ENCODE assay signal across 19 cellular contexts in genomic region chr15:78730955-78731354, GRCh38.
DNase-seq lines count a peak whose midpoint lies in the region; ATAC-seq and TF ChIP-seq lines count a peak whose summit lies in the region.
"Had no signal": no experiment of that assay in that cellular context is flagged by ENCODE, and none has a peak within 500 bp of the region (broad histone marks: within the 10 kb centered on the region; RNA-seq: fewer than 3 reads in every experiment).

No MANE protein-coding gene starts in this region.

- POLR2A ChIA-PET in activated CD4-positive, alpha-beta memory T cell treated with anti-CD3 and anti-CD28 coated beads, Interleukin-2, amount 10 ng/mL, durations not matched to agents 7 days and 5 days (lab: Charles Lee): no interaction called here
- POLR2A ChIA-PET in activated CD4-positive, alpha-beta memory T cell treated with anti-CD3 and anti-CD28 coated beads for 36 hours (lab: Charles Lee): no interaction called here

- H3K27ac ChIP-seq in RWPE2 (ENCODE audit: poor library complexity, severe bottlenecking) (no peak overlapping the region), lung (ENCODE audit: low read depth in 1 of 2, low read length in 1 of 2) (no peak overlapping the region)
- H3K27ac ChIP-seq: BLaER1 had no signal

- no peak for ATAC-seq in RWPE2 (ENCODE audit: low read depth)
- no peak for ATAC-seq in lung (ENCODE audit: insufficient read depth, low FRiP score)
- ATAC-seq: HCT116 had no signal

- no peak overlapping the region for H3K27ac Mint-ChIP-seq in activated CD4-positive, alpha-beta memory T cell treated with anti-CD3 and anti-CD28 coated beads, Interleukin-2, amount 10 ng/mL, durations not matched to agents 7 days and 5 days
- H3K27ac Mint-ChIP-seq in activated CD4-positive, alpha-beta memory T cell treated with anti-CD3 and anti-CD28 coated beads for 36 hours: no peak overlapping the region
- H3K27ac Mint-ChIP-seq in osteocyte (ENCODE audit: unreplicated experiment): no peak overlapping the region
- H3K27ac Mint-ChIP-seq: CD14-positive monocyte; CD4-positive, alpha-beta memory T cell; HFFc6 had no signal

- DNase-seq in activated CD4-positive, alpha-beta memory T cell treated with anti-CD3 and anti-CD28 coated beads, Interleukin-2, amount 10 ng/mL, durations not matched to agents 7 days and 5 days: peak; percentile 3
- DNase-seq in activated CD4-positive, alpha-beta memory T cell treated with anti-CD3 and anti-CD28 coated beads for 36 hours: no peak
- DNase-seq in RWPE2 (ENCODE audit: low spot score) (peak; percentile 37), lung (ENCODE audit: low spot score) (peak; percentile 14), osteocyte (ENCODE audit: extremely low spot score, unreplicated experiment) (peak; percentile 48), NCI-H510A treated with DMSO at 0.1 percent for 48 hours (lab: John Stamatoyannopoulos, UW) (no peak), NOMO-1 treated with DMSO at 0.1 percent for 48 hours (lab: John Stamatoyannopoulos, UW; ENCODE audit: unreplicated experiment) (no peak), NCI-H748 treated with DMSO at 0.1 percent for 48 hours (lab: John Stamatoyannopoulos, UW) (no peak)
- DNase-seq: 8988T; CD4-positive, alpha-beta memory T cell; DMS153; DMS79; GDM1; GOT3; H7; HFFc6 had no signal

- H3K27me3 Mint-ChIP-seq in activated CD4-positive, alpha-beta memory T cell treated with anti-CD3 and anti-CD28 coated beads, Interleukin-2, amount 10 ng/mL, durations not matched to agents 7 days and 5 days: peaks cover 31% of the 10 kb centered on the region
- peaks cover 8% of the 10 kb centered on the region for H3K27me3 Mint-ChIP-seq in activated CD4-positive, alpha-beta memory T cell treated with anti-CD3 and anti-CD28 coated beads for 36 hours
- peaks cover 20% of the 10 kb centered on the region for H3K27me3 Mint-ChIP-seq in osteocyte (ENCODE audit: unreplicated experiment)

- H3K4me3 ChIP-seq in RWPE2 (ENCODE audit: severe bottlenecking): no peak overlapping the region
- no peak overlapping the region for H3K4me3 ChIP-seq in lung
- H3K4me3 ChIP-seq: BLaER1 had no signal

- CTCF ChIA-PET in activated CD4-positive, alpha-beta memory T cell treated with anti-CD3 and anti-CD28 coated beads, Interleukin-2, amount 10 ng/mL, durations not matched to agents 7 days and 5 days (lab: Charles Lee): no interaction called here
- CTCF ChIA-PET in activated CD4-positive, alpha-beta memory T cell treated with anti-CD3 and anti-CD28 coated beads for 36 hours (lab: Charles Lee): no interaction called here

- H3K9me3 ChIP-seq in RWPE2 (ENCODE audit: severe bottlenecking) (no peaks in the 10 kb centered on the region), lung (ENCODE audit: control insufficient read depth in 2 of 2, insufficient read depth in 1 of 2, low read length in 1 of 2) (no peaks in the 10 kb centered on the region)
- H3K9me3 ChIP-seq: BLaER1 had no signal

- H3K36me3 ChIP-seq in RWPE2 (ENCODE audit: low read depth): no peaks in the 10 kb centered on the region
- no peaks in the 10 kb centered on the region for H3K36me3 ChIP-seq in lung (ENCODE audit: control insufficient read depth in 2 of 2, insufficient read depth in 2 of 2, low read length in 2 of 2)
- H3K36me3 ChIP-seq: BLaER1 had no signal

- no peak for TF ChIP-seq CTCF in RWPE2 (IDR thresholded peaks at IDR 0.05; ENCODE audit: poor library complexity, severe bottlenecking)
- TF ChIP-seq CTCF in lung (IDR thresholded peaks at IDR 0.05; ENCODE audit: control extremely low read depth, extremely low read depth): no peak
- no peak for TF ChIP-seq CTCF in osteocyte (IDR thresholded peaks at IDR 0.05)

- H3K4me1 Mint-ChIP-seq in activated CD4-positive, alpha-beta memory T cell treated with anti-CD3 and anti-CD28 coated beads, Interleukin-2, amount 10 ng/mL, durations not matched to agents 7 days and 5 days: peaks cover 2% of the 10 kb centered on the region
- no peaks in the 10 kb centered on the region for H3K4me1 Mint-ChIP-seq in activated CD4-positive, alpha-beta memory T cell treated with anti-CD3 and anti-CD28 coated beads for 36 hours (ENCODE audit: low read depth)
- H3K4me1 Mint-ChIP-seq in osteocyte (ENCODE audit: unreplicated experiment): peaks cover 18% of the 10 kb centered on the region
- H3K4me1 Mint-ChIP-seq: CD4-positive, alpha-beta memory T cell had no signal

- H3K4me1 ChIP-seq in RWPE2 (ENCODE audit: insufficient read depth, poor library complexity, severe bottlenecking) (no peaks in the 10 kb centered on the region), lung (ENCODE audit: control insufficient read depth in 2 of 2, insufficient read depth in 2 of 2, low read length in 2 of 2) (no peaks in the 10 kb centered on the region)

- H3K9me3 Mint-ChIP-seq in activated CD4-positive, alpha-beta memory T cell treated with anti-CD3 and anti-CD28 coated beads, Interleukin-2, amount 10 ng/mL, durations not matched to agents 7 days and 5 days: no peaks in the 10 kb centered on the region
- no peaks in the 10 kb centered on the region for H3K9me3 Mint-ChIP-seq in activated CD4-positive, alpha-beta memory T cell treated with anti-CD3 and anti-CD28 coated beads for 36 hours
- H3K9me3 Mint-ChIP-seq in osteocyte (ENCODE audit: unreplicated experiment): no peaks in the 10 kb centered on the region
- H3K9me3 Mint-ChIP-seq: CD4-positive, alpha-beta memory T cell; HFFc6 had no signal

- H3K27me3 ChIP-seq in RWPE2 (ENCODE audit: insufficient read depth, poor library complexity, severe bottlenecking): no peaks in the 10 kb centered on the region
- no peaks in the 10 kb centered on the region for H3K27me3 ChIP-seq in lung (ENCODE audit: control insufficient read depth, insufficient read depth)
- H3K27me3 ChIP-seq: BLaER1 had no signal

- intact Hi-C loops in activated CD4-positive, alpha-beta memory T cell treated with anti-CD3 and anti-CD28 coated beads for 36 hours (cut with micrococcal nuclease): no loop called here

- 87 to 95% methylated on average over 6 of the region's 6 CpGs for WGBS in lung, 2 donors

- H3K36me3 Mint-ChIP-seq in activated CD4-positive, alpha-beta memory T cell treated with anti-CD3 and anti-CD28 coated beads, Interleukin-2, amount 10 ng/mL, durations not matched to agents 7 days and 5 days (ENCODE audit: low read depth): no peaks in the 10 kb centered on the region
- no peaks in the 10 kb centered on the region for H3K36me3 Mint-ChIP-seq in activated CD4-positive, alpha-beta memory T cell treated with anti-CD3 and anti-CD28 coated beads for 36 hours
- H3K36me3 Mint-ChIP-seq in osteocyte (ENCODE audit: unreplicated experiment): no peaks in the 10 kb centered on the region
- H3K36me3 Mint-ChIP-seq: CD14-positive monocyte; CD4-positive, alpha-beta memory T cell had no signal

- H3K4me3 Mint-ChIP-seq in activated CD4-positive, alpha-beta memory T cell treated with anti-CD3 and anti-CD28 coated beads, Interleukin-2, amount 10 ng/mL, durations not matched to agents 7 days and 5 days: no peak overlapping the region
- no peak overlapping the region for H3K4me3 Mint-ChIP-seq in activated CD4-positive, alpha-beta memory T cell treated with anti-CD3 and anti-CD28 coated beads for 36 hours
- no peak overlapping the region for H3K4me3 Mint-ChIP-seq in osteocyte (ENCODE audit: unreplicated experiment)
- H3K4me3 Mint-ChIP-seq: CD14-positive monocyte; CD4-positive, alpha-beta memory T cell; HFFc6 had no signal

Comparison
In these comparisons a context has a peak if more than half of its experiments do, and no peak if none do; other contexts are left out.
1. DNase-seq: peak in activated CD4-positive, alpha-beta memory T cell treated with anti-CD3 and anti-CD28 coated beads, Interleukin-2, amount 10 ng/mL, durations not matched to agents 7 days and 5 days (single experiment), RWPE2 (single experiment), lung (single experiment) and osteocyte (single experiment); none in activated CD4-positive, alpha-beta memory T cell treated with anti-CD3 and anti-CD28 coated beads for 36 hours (single experiment), NCI-H510A treated with DMSO at 0.1 percent for 48 hours (single experiment), NOMO-1 treated with DMSO at 0.1 percent for 48 hours (single experiment) and NCI-H748 treated with DMSO at 0.1 percent for 48 hours (single experiment).